Comparison of ENCODE assay signal across 23 cellular contexts in the genomic region with DNA sequence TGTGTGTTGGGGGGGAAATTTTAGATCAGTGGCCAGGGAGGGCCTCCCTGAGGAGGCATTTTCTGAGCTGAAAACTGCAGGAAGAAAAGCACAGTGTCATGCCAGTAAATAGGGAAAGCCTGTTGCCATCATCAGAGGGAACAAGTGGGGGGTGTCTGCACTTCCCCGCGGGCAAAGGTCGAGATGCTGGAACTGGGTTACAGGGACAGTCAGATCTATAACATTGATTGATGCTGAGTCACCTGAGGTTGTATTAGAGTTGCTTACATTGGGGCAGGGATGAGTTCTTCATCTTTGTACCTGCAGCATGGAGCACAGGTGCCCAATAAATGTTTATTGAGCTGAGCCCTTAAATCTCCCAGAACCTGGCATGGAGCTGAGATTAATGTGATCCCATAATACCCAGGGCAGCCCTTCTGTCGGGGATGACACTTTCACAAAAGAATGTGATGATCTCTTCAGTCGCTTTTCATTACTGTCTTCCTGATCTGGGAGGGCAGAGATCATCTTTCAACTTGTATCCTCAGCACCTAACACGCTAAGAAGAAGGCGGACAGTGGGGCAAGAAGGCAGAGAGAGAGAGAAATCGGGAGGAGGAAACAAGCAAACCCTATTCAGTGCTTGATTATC. TPM values are rescaled to one million over a fixed set of nuclear protein-coding genes. Genes with fewer than 3 reads are reported as not detected.
A peak's percentile ranks its signal among the peaks of the same experiment; 100 is the strongest.
DNase-seq lines count a peak whose midpoint lies in the region; ATAC-seq, FAIRE-seq and TF ChIP-seq lines count a peak whose summit lies in the region.
"Had no signal": no experiment of that assay in that cellular context is flagged by ENCODE, and none has a peak within 500 bp of the region (broad histone marks: within the 10 kb centered on the region; RNA-seq: fewer than 3 reads in every experiment).

No MANE protein-coding gene starts in this region.

- no peak overlapping the region for H2BK15ac ChIP-seq in mesendoderm (replicated peaks; ENCODE audit: low read depth)

- no peak overlapping the region for H3K23ac ChIP-seq in mesendoderm (ENCODE audit: low read length)

- H3K4me3 ChIP-seq in A549 = no peak overlapping the region
- no peak overlapping the region for H3K4me3 ChIP-seq in HEK293 (ENCODE audit: low read depth, low read length)
- no peak overlapping the region for H3K4me3 ChIP-seq in mesendoderm (ENCODE audit: low read length)
- no peak overlapping the region for H3K4me3 ChIP-seq in smooth muscle cell
- H3K4me3 ChIP-seq: spleen had no signal

- H3K4ac ChIP-seq in mesendoderm (ENCODE audit: low read depth, low read length) = no peak overlapping the region

- POLR2A ChIA-PET in A549 (lab: Yijun Ruan, JAX) (no interaction called here), HEK293 (lab: Yijun Ruan, JAX) (no interaction called here)
- POLR2A ChIA-PET in activated CD8-positive, alpha-beta T cell treated with anti-CD3 and anti-CD28 coated beads for 36 hours (lab: Charles Lee) = no interaction called here

- 15% methylated on average over 8 of the region's 8 CpGs for WGBS in A549 (ENCODE audit: missing lambda C conversion rate)
- WGBS in mesendoderm (ENCODE audit: extremely low coverage, insufficient coverage, low lambda C conversion rate) = no CpG with 5 or more reads among the region's 8 CpGs
- whole genome bisulfite sequencing in smooth muscle cell (ENCODE audit: low lambda C conversion rate) = 57% methylated on average over 8 of the region's 8 CpGs

- TF ChIP-seq CTCF in A549 (IDR thresholded peaks at IDR 0.05) (no peak), HEK293 (tag by site-specific recombination; IDR thresholded peaks at IDR 0.05) (no peak), VCaP (conservative IDR thresholded peaks at IDR 0.05) (no peak), smooth muscle cell (IDR thresholded peaks at IDR 0.05; ENCODE audit: borderline replicate concordance, insufficient read depth, poor library complexity, severe bottlenecking) (no peak)
- no peak for TF ChIP-seq CTCF in activated CD8-positive, alpha-beta T cell treated with anti-CD3 and anti-CD28 coated beads for 36 hours (IDR thresholded peaks at IDR 0.05)

- TF ChIP-seq POLR2A in A549 (IDR thresholded peaks at IDR 0.05; ENCODE audit: low read length) = no peak

- CTCF ChIA-PET in A549 (lab: Yijun Ruan, JAX) (no interaction called here), HEK293 (lab: Yijun Ruan, JAX) (interaction anchor here (0.9 kb wide), 1 partner anchor 232 kb away, joined by 4 read pairs; no protein-coding TSS in a partner anchor)
- CTCF ChIA-PET in activated CD8-positive, alpha-beta T cell treated with anti-CD3 and anti-CD28 coated beads for 36 hours (lab: Charles Lee) = no interaction called here

- H3K9me3 ChIP-seq in A549 (no peaks in the 10 kb centered on the region), HEK293 (ENCODE audit: control insufficient read depth, insufficient read depth, low read depth, low read length) (no peaks in the 10 kb centered on the region), smooth muscle cell (replicated peaks; ENCODE audit: low read depth) (no peaks in the 10 kb centered on the region)
- H3K9me3 ChIP-seq: spleen had no signal

- no peak overlapping the region for H2BK5ac ChIP-seq in mesendoderm (ENCODE audit: low read length)

- intact Hi-C loops in activated CD8-positive, alpha-beta T cell treated with anti-CD3 and anti-CD28 coated beads for 36 hours (cut with micrococcal nuclease) = loop anchor here (10.0 kb wide), 3 partner anchors 134 to 264 kb away; no protein-coding TSS in a partner anchor

- no peak for TF ChIP-seq EP300 in A549 (IDR thresholded peaks at IDR 0.05)

- H3K56ac ChIP-seq in mesendoderm (ENCODE audit: low read length) = no peak overlapping the region

- H3K4me2 ChIP-seq in A549 (0 out of 3 replicates have a peak overlapping the region, but pooled peaks have one; percentile 17), mesendoderm (ENCODE audit: low read length) (no peak overlapping the region), smooth muscle cell (no peak overlapping the region)
- H3K4me2 ChIP-seq: KMS-11 had no signal

- H3F3A ChIP-seq in smooth muscle cell (ENCODE audit: low read depth) = peaks cover 3% of the 10 kb centered on the region

- H3K27ac Mint-ChIP-seq in activated CD8-positive, alpha-beta T cell treated with anti-CD3 and anti-CD28 coated beads for 36 hours = no peak overlapping the region
- H3K27ac Mint-ChIP-seq: activated B cell treated with CpG ODN at 0.5 μM for 24 hours; CD8-positive, alpha-beta memory T cell; mesothelial cell of epicardium; stimulated activated naive B cell treated with anti-CD40 and anti-IgM and Interleukin-4, amounts not matched to agents 10 μg/mL and 1 μg/mL and 100 μg/mL, for 72 hours; T-cell had no signal

- H3K27me3 ChIP-seq in mesendoderm (ENCODE audit: insufficient read depth, low read length, poor library complexity) (no peaks in the 10 kb centered on the region), smooth muscle cell (ENCODE audit: low read depth) (no peaks in the 10 kb centered on the region)

- H2BK120ac ChIP-seq in mesendoderm (ENCODE audit: low read depth, low read length) = no peak overlapping the region

- H3K18ac ChIP-seq in mesendoderm (ENCODE audit: low read length) = no peak overlapping the region

- H2AK5ac ChIP-seq in mesendoderm (ENCODE audit: low read length) = no peak overlapping the region

- peaks cover 3% of the 10 kb centered on the region for H3K4me1 Mint-ChIP-seq in activated CD8-positive, alpha-beta T cell treated with anti-CD3 and anti-CD28 coated beads for 36 hours (ENCODE audit: low read depth)

- H3K79me2 ChIP-seq in mesendoderm (ENCODE audit: control insufficient read depth, insufficient read depth, low read length) (no peaks in the 10 kb centered on the region), smooth muscle cell (ENCODE audit: low read depth) (peaks cover 3% of the 10 kb centered on the region)

- H3K9ac ChIP-seq in mesendoderm (ENCODE audit: low read length) (no peak overlapping the region), smooth muscle cell (ENCODE audit: low read depth) (no peak overlapping the region)
- H3K9ac ChIP-seq: KMS-11 had no signal

- TF ChIP-seq RAD21 in A549 (conservative IDR thresholded peaks at IDR 0.05 in 1 of 2, IDR thresholded peaks at IDR 0.05 in 1 of 2) = no peak

- no peak overlapping the region for H4K5ac ChIP-seq in mesendoderm (ENCODE audit: low read length)

- H3K79me1 ChIP-seq in mesendoderm (ENCODE audit: low read length) = no peaks in the 10 kb centered on the region

- H3K4me3 Mint-ChIP-seq in activated CD8-positive, alpha-beta T cell treated with anti-CD3 and anti-CD28 coated beads for 36 hours = no peak overlapping the region
- H3K4me3 Mint-ChIP-seq: activated B cell treated with CpG ODN at 0.5 μM for 24 hours; CD8-positive, alpha-beta memory T cell; mesothelial cell of epicardium; stimulated activated naive B cell treated with anti-CD40 and anti-IgM and Interleukin-4, amounts not matched to agents 10 μg/mL and 1 μg/mL and 100 μg/mL, for 72 hours; T-cell had no signal

- DNase-seq in A549 (ENCODE audit: low read depth in 1 of 2, low spot score in 1 of 2) = peak in 1 of 2 experiments; percentile 4
- peak; percentile 63 for DNase-seq in mesendoderm
- no peak for DNase-seq in smooth muscle cell (lab: John Stamatoyannopoulos, UW; ENCODE audit: unreplicated experiment)
- no peak for DNase-seq in NCI-H2171 (lab: John Stamatoyannopoulos, UW)
- no peak for DNase-seq in NCI-H146 treated with DMSO at 0.1 percent for 48 hours (lab: John Stamatoyannopoulos, UW; ENCODE audit: unreplicated experiment)
- no peak for DNase-seq in activated CD8-positive, alpha-beta T cell treated with anti-CD3 and anti-CD28 coated beads for 36 hours
- DNase-seq: activated B cell treated with CpG ODN at 0.5 μM for 24 hours; activated effector memory CD4-positive, alpha-beta T cell treated with Interleukin-2 at 50 U/mL for 16 hours; amygdala; CD8-positive, alpha-beta memory T cell; NCI-H1417; NCI-H2227 treated with DMSO at 0.1 percent for 48 hours; OCI-M1; spleen; stimulated activated naive B cell treated with anti-CD40 and anti-IgM and Interleukin-4, amounts not matched to agents 10 μg/mL and 1 μg/mL and 100 μg/mL, for 72 hours; T-cell; trophoblast cell had no signal

- H4K8ac ChIP-seq in mesendoderm (ENCODE audit: low read depth, low read length) = no peak overlapping the region

- H3K4me1 ChIP-seq in A549 = 0 out of 3 replicates have a peak, but pooled peaks cover 3% of the 10 kb centered on the region
- H3K4me1 ChIP-seq in HEK293 (ENCODE audit: control insufficient read depth, insufficient read depth, low read length) = no peaks in the 10 kb centered on the region
- peaks cover 2% of the 10 kb centered on the region for H3K4me1 ChIP-seq in mesendoderm (ENCODE audit: control insufficient read depth, low read depth, low read length)
- peaks cover 23% of the 10 kb centered on the region for H3K4me1 ChIP-seq in smooth muscle cell (ENCODE audit: low read depth)

- no peaks in the 10 kb centered on the region for H3K36me3 Mint-ChIP-seq in activated CD8-positive, alpha-beta T cell treated with anti-CD3 and anti-CD28 coated beads for 36 hours (ENCODE audit: low read depth)
- H3K36me3 Mint-ChIP-seq: CD8-positive, alpha-beta memory T cell; mesothelial cell of epicardium; T-cell had no signal

- no peak for FAIRE-seq in A549 (lab: Jason Lieb, UNC)
- FAIRE-seq: endometrium had no signal

- no peaks in the 10 kb centered on the region for H3K9me3 Mint-ChIP-seq in activated CD8-positive, alpha-beta T cell treated with anti-CD3 and anti-CD28 coated beads for 36 hours
- H3K9me3 Mint-ChIP-seq: activated B cell treated with CpG ODN at 0.5 μM for 24 hours; CD8-positive, alpha-beta memory T cell; mesothelial cell of epicardium; T-cell had no signal

- no peak for ATAC-seq in A549
- no peak for ATAC-seq in activated CD8-positive, alpha-beta T cell treated with anti-CD3 and anti-CD28 coated beads for 36 hours
- ATAC-seq: stimulated activated naive B cell treated with anti-CD40 and anti-IgM and Interleukin-4, amounts not matched to agents 10 μg/mL and 1 μg/mL and 100 μg/mL, for 72 hours; T-cell had no signal

- H3K36me3 ChIP-seq in HEK293 (ENCODE audit: control insufficient read depth in 2 of 2, insufficient read depth in 1 of 2, low read length in 2 of 2) (no peaks in the 10 kb centered on the region), mesendoderm (ENCODE audit: control insufficient read depth, insufficient read depth, low read length) (no peaks in the 10 kb centered on the region), smooth muscle cell (ENCODE audit: low read depth) (no peaks in the 10 kb centered on the region)
- H3K36me3 ChIP-seq: spleen had no signal

- no peak overlapping the region for H2AFZ ChIP-seq in smooth muscle cell (ENCODE audit: low read depth)

- H4K20me1 ChIP-seq in smooth muscle cell (ENCODE audit: low read depth) = no peaks in the 10 kb centered on the region

- peaks cover 35% of the 10 kb centered on the region for H3K27me3 Mint-ChIP-seq in activated CD8-positive, alpha-beta T cell treated with anti-CD3 and anti-CD28 coated beads for 36 hours

- H3K27ac ChIP-seq in A549 (no peak overlapping the region), HEK293 (ENCODE audit: extremely low read depth, low read depth, low read length) (no peak overlapping the region), VCaP (peak overlapping the region; percentile 19; the same call in 1 of the 2 replicates), mesendoderm (ENCODE audit: low read depth, low read length) (no peak overlapping the region), smooth muscle cell (ENCODE audit: low read depth) (no peak overlapping the region)
- H3K27ac ChIP-seq: HL-60, KMS-11, spleen had no signal

RNA-seq across cellular contexts. Expression of gene RNF152, which starts 5.9 kb away (rescaled TPM):
- polyA plus RNA-seq in A549 (2011; rRNA removed) (0.04 and 0.12 TPM in 2 replicates), A549 (2017; fragmentation: RNase III; extraction: RNeasy Plus Mini Kit Qiagen cat#74134 plus additional on column Dnase treatment) (0.04 TPM in 1 of 3 replicates, not detected in the others), smooth muscle cell (9.9 and 10.6 TPM in 2 replicates)
- polyA plus RNA-seq in A549 (2012; cell fraction: cytosol; rRNA removed) = 0.12 TPM in 1 of 2 replicates, not detected in the other
- polyA plus RNA-seq in A549 (2012; cell fraction: nucleus; rRNA removed) = 0.04 TPM in 1 of 2 replicates, not detected in the other
- polyA minus RNA-seq in A549 (2011; rRNA and poly(A)+ RNA removed) = 0.39 and 0.50 TPM in 2 replicates
- 1.2 TPM for polyA plus RNA-seq in mesendoderm (2013, experiment 1 of 2)
- polyA plus RNA-seq in mesendoderm (2013, experiment 2 of 2) = 0.83 TPM
- total RNA-seq in smooth muscle cell = 56.6 and 57.3 TPM in 2 replicates
- total RNA-seq in activated CD8-positive, alpha-beta T cell treated with anti-CD3 and anti-CD28 coated beads for 36 hours = under 1 TPM; 0.16 to 0.18 TPM
- polyA plus RNA-seq: CD8-positive, alpha-beta memory T cell had no signal

Comparison
In these comparisons a context has a peak if more than half of its experiments do, and no peak if none do; other contexts are left out.
1. RNA of gene RNF152, which starts 5.9 kb away (total RNA-seq): 56.6 to 57.3 TPM in smooth muscle cell; 0.16 to 0.18 TPM in activated CD8-positive, alpha-beta T cell treated with anti-CD3 and anti-CD28 coated beads for 36 hours; every median in the first group is over 10 times any median in the second.